In genomic region chr17:57885148-57885915, GRCh38 we compare ENCODE assay signal across 1 cellular context.
TF ChIP-seq lines count a peak whose summit lies in the region.

No MANE protein-coding gene starts in this region.

TF ChIP-seq in K562, 482 proteins besides CTCF, POLR2A, EP300 and RAD21 (continued from another document):
- 0 out of 2 replicates have a peak, but pooled peaks have one; percentile 10 for TF ChIP-seq ZBTB33 (CRISPR knock-in tag; IDR thresholded peaks at IDR 0.05)
- no peak for TF ChIP-seq MAFF (IDR thresholded peaks at IDR 0.05; ENCODE audit: low read length)
- TF ChIP-seq IFI16 (CRISPR knock-in tag; IDR thresholded peaks at IDR 0.05), result no peak
- TF ChIP-seq NCOA4 (IDR thresholded peaks at IDR 0.05; ENCODE audit: partially characterized antibody), result no peak
